8 cellular contexts compared by ENCODE assay signal in the genomic region with DNA sequence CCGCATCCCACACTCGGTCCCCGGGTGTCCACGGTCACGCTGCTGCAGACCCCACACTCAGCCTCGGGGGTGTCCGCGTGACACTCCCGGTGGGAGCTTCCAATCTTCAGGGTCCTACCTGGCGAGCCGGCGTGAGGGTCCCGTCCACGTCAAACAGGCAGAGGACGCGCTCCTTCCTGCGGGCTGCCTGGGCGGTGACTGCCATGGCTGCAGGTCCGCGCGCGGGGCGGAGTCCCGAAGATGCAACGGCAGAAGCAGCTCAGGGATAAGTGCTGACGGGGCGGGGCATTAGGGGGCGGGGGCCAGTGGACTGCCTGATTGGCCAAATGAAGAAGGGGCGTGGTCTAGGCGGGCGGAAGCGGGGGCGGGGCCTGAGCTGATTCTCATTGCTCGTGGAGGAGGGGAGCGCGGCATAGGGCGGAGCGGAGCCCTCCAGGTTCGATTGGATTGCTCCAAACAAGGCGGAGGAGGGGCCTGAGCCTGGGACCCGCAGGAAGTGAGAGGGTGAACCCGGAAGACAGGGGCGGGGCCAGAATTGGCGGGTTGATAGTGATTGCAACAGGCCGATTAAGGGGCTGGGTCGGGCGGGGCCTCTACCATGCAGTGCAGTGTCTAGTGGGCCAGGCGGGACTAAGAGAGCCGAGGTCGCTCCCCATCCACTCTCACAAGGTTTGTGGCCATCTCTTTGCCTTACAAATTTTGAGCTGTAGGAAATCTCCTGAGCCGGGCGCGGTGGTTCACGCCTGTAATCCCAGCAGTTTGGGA. TPM values are rescaled to one million over a fixed set of nuclear protein-coding genes. Genes with fewer than 3 reads are reported as not detected.
DNase-seq lines count a peak whose midpoint lies in the region; ATAC-seq and TF ChIP-seq lines count a peak whose summit lies in the region.

A gene (minus strand): TSS at position 240 of the 765 bp plus-strand sequence. CDS start 35 bp downstream, at position 205.

- DNase-seq in CD1c-positive myeloid dendritic cell (ENCODE audit: extremely low spot score) (peak; percentile 100), NCI-H82 treated with DMSO at 0.1 percent for 48 hours (lab: John Stamatoyannopoulos, UW; ENCODE audit: unreplicated experiment) (peak; percentile 97), dorsolateral prefrontal cortex (peak; percentile 99 to 100 (median 100)), right lobe of liver (peak; percentile 100)
- DNase-seq in activated CD4-positive, alpha-beta memory T cell treated with anti-CD3 and anti-CD28 coated beads for 36 hours = peak; percentile 100
- peak; percentile 100 for DNase-seq in stimulated activated CD4-positive, alpha-beta T cell treated with anti-CD3 and anti-CD28 coated beads, Interleukin-4, amount 100 ng/mL, for 4 hours

- CTCF ChIA-PET in activated CD4-positive, alpha-beta memory T cell treated with anti-CD3 and anti-CD28 coated beads for 36 hours (lab: Charles Lee) = interaction anchor here (0.9 to 1.8 kb wide), 5 partner anchors 9 to 107 kb away, joined by 3 to 13 read pairs (median 5); a partner anchor contains a TSS

- POLR2A ChIA-PET in activated CD4-positive, alpha-beta memory T cell treated with anti-CD3 and anti-CD28 coated beads for 36 hours (lab: Charles Lee) = interaction anchor here (0.6 to 4.6 kb wide), 13 partner anchors 9 to 304 kb away, joined by 3 to 65 read pairs (median 5); a partner anchor contains a TSS

- peak; percentile 92 for TF ChIP-seq POLR2A in right lobe of liver (IDR thresholded peaks at IDR 0.05)

- H3K27ac Mint-ChIP-seq in activated CD4-positive, alpha-beta memory T cell treated with anti-CD3 and anti-CD28 coated beads for 36 hours = peak within 1 kb of the TSS; percentile 81

- H3K9me3 Mint-ChIP-seq in activated CD4-positive, alpha-beta memory T cell treated with anti-CD3 and anti-CD28 coated beads for 36 hours = no peaks in the 10 kb centered on the region

- ATAC-seq in GM19438 (IDR thresholded peaks at IDR 0.05; ENCODE audit: low read depth, unreplicated experiment) (peak; percentile 80), HG03575 (IDR thresholded peaks at IDR 0.05; ENCODE audit: extremely low read depth, insufficient number of reproducible peaks, low FRiP score, unreplicated experiment) (peak; percentile 36), right lobe of liver (peak; percentile 89 to 96 (median 92))

- H3K27me3 ChIP-seq in dorsolateral prefrontal cortex (no peaks in the 10 kb centered on the region), right lobe of liver (no peaks in the 10 kb centered on the region)

- H3K4me3 ChIP-seq in dorsolateral prefrontal cortex (peak within 1 kb of the TSS; percentile 69 to 100 (median 94)), right lobe of liver (peak within 1 kb of the TSS; percentile 96 to 99 (median 98))

- H3K36me3 Mint-ChIP-seq in activated CD4-positive, alpha-beta memory T cell treated with anti-CD3 and anti-CD28 coated beads for 36 hours = peaks cover 2% of the 10 kb centered on the region

- no peaks in the 10 kb centered on the region for H3K36me3 ChIP-seq in right lobe of liver

- H3K4me1 Mint-ChIP-seq in activated CD4-positive, alpha-beta memory T cell treated with anti-CD3 and anti-CD28 coated beads for 36 hours (ENCODE audit: low read depth) = peaks cover 12% of the 10 kb centered on the region

- 1% methylated on average over 23 of the region's 54 CpGs for WGBS in right lobe of liver (ENCODE audit: insufficient coverage, low coverage, low lambda C conversion rate, missing lambda C conversion rate)

- H3K9me3 ChIP-seq in right lobe of liver = no peaks in the 10 kb centered on the region

- TF ChIP-seq CTCF in dorsolateral prefrontal cortex (IDR thresholded peaks at IDR 0.05 in 54 of 56, conservative IDR thresholded peaks at IDR 0.05 in 2 of 56; ENCODE audit: low read depth in 1 of 56, partially characterized antibody in 56 of 56) = peak in 12 of 56 donors; percentile 9 to 41 (median 24)
- no peak for TF ChIP-seq CTCF in right lobe of liver (IDR thresholded peaks at IDR 0.05)

- H3K27me3 Mint-ChIP-seq in activated CD4-positive, alpha-beta memory T cell treated with anti-CD3 and anti-CD28 coated beads for 36 hours = no peaks in the 10 kb centered on the region

- H3K4me1 ChIP-seq in right lobe of liver = peaks cover 0 to 16% (median 7%) of the 10 kb centered on the region in 4 donors

- peak within 1 kb of the TSS; percentile 94 for H3K4me3 Mint-ChIP-seq in activated CD4-positive, alpha-beta memory T cell treated with anti-CD3 and anti-CD28 coated beads for 36 hours

- intact Hi-C loops in activated CD4-positive, alpha-beta memory T cell treated with anti-CD3 and anti-CD28 coated beads for 36 hours (cut with micrococcal nuclease) = loop anchor here (1.0 kb wide), 3 partner anchors 14 to 45 kb away; a partner anchor contains a TSS
- intact Hi-C loops in dorsolateral prefrontal cortex (cut with DNase I) = loop anchor here (1.0 to 2.0 kb wide), 3 partner anchors 32 to 47 kb away; a partner anchor contains a TSS
- intact Hi-C loops in right lobe of liver (cut with DNase I) = loop anchor here in 1 of 2 donors (10.0 kb wide), 1 partner anchor 45 kb away; a partner anchor contains a TSS

- H3K27ac ChIP-seq in dorsolateral prefrontal cortex (peak within 1 kb of the TSS in 56 of 59 donors; percentile 31 to 93 (median 79)), right lobe of liver (peak within 1 kb of the TSS; percentile 51 to 87 (median 86))

RNA-seq across cellular contexts. Expression of the gene that starts here (rescaled TPM):
- 10 to 100 TPM; 45.1 to 46.4 TPM for total RNA-seq in activated CD4-positive, alpha-beta memory T cell treated with anti-CD3 and anti-CD28 coated beads for 36 hours
- total RNA-seq in dorsolateral prefrontal cortex (10 to 100 TPM; 29.3 to 80.7 (median 56.1) TPM), right lobe of liver (10 to 100 TPM; 21.6 to 45.1 (median 36.2) TPM)

Comparison
In these comparisons a context has a peak if more than half of its experiments do, and no peak if none do; other contexts are left out.
1. Peak in every context shown above with its lines: DNase-seq, ATAC-seq, H3K4me3 ChIP-seq and H3K27ac ChIP-seq.
2. ATAC-seq: peak in every context shown above with its lines; median percentile 92 in right lobe of liver; 80 in GM19438; 36 in HG03575.